ENCODE assay signal across 11 cellular contexts in genomic region chr9:114072181-114073140, GRCh38. TPM values are rescaled to one million over a fixed set of nuclear protein-coding genes. Genes with fewer than 3 reads are reported as not detected.
DNase-seq lines count a peak whose midpoint lies in the region; FAIRE-seq and TF ChIP-seq lines count a peak whose summit lies in the region.
"Had no signal": no experiment of that assay in that cellular context is flagged by ENCODE, and none has a peak within 500 bp of the region (broad histone marks: within the 10 kb centered on the region; RNA-seq: fewer than 3 reads in every experiment).

No MANE protein-coding gene starts in this region.

- H3K4me2 ChIP-seq in H1 (ENCODE audit: insufficient read depth in 1 of 2, low read depth in 2 of 2, low read length in 2 of 2): no peak overlapping the region

- H3K27ac Mint-ChIP-seq in nephron: peak overlapping the region in 2 of 3 experiments; percentile 73 to 90
- H3K27ac Mint-ChIP-seq in endothelial cell (ENCODE audit: unreplicated experiment): no peak overlapping the region

- no peak overlapping the region for H3K56ac ChIP-seq in H1 (replicated peaks; ENCODE audit: insufficient read length, low read depth, low read length)

- no peak overlapping the region for H3K4me3 ChIP-seq in H1 (ENCODE audit: extremely low read depth in 1 of 4, insufficient read depth in 2 of 4, low read depth in 3 of 4, low read length in 4 of 4)
- H3K4me3 ChIP-seq: suprapubic skin had no signal

- H2AFZ ChIP-seq in H1 (ENCODE audit: low read length): no peak overlapping the region

- H3K9me3 Mint-ChIP-seq in nephron (peaks cover 2% of the 10 kb centered on the region), endothelial cell (ENCODE audit: unreplicated experiment) (no peaks in the 10 kb centered on the region)

- TF ChIP-seq RAD21 in H1 (IDR thresholded peaks at IDR 0.05 in 1 of 2, conservative IDR thresholded peaks at IDR 0.05 in 1 of 2; ENCODE audit: low read depth in 2 of 2, low read length in 2 of 2): peak; percentile 63 to 74

- H3K23me2 ChIP-seq in H1 (ENCODE audit: low read depth, low read length): no peaks in the 10 kb centered on the region; the same call in 1 of the 2 replicates

- no peak overlapping the region for H3K9ac ChIP-seq in H1 (replicated peaks in 1 of 4; ENCODE audit: extremely low read depth in 1 of 4, low read depth in 3 of 4, low read length in 3 of 4)

- peaks cover 21% of the 10 kb centered on the region for H3K27me3 Mint-ChIP-seq in nephron (ENCODE audit: low read depth)
- H3K27me3 Mint-ChIP-seq in endothelial cell (ENCODE audit: unreplicated experiment): peaks cover 4% of the 10 kb centered on the region

- TF ChIP-seq EP300 in H1 (IDR thresholded peaks at IDR 0.05; ENCODE audit: borderline replicate concordance in 1 of 2, low read depth in 2 of 2, low read length in 2 of 2): no peak

- H2BK5ac ChIP-seq in H1 (ENCODE audit: low read depth, low read length): no peak overlapping the region

- no peak overlapping the region for H4K91ac ChIP-seq in H1 (replicated peaks; ENCODE audit: insufficient read length, low read length)

- H3K4me1 ChIP-seq in H1 (replicated peaks in 1 of 4; ENCODE audit: control insufficient read depth in 3 of 4, insufficient read depth in 4 of 4, low read length in 3 of 4): no peaks in the 10 kb centered on the region

- H4K20me1 ChIP-seq in H1 (replicated peaks in 1 of 2; ENCODE audit: control insufficient read depth in 1 of 2, insufficient read depth in 2 of 2, low read length in 2 of 2): no peaks in the 10 kb centered on the region

- no peak overlapping the region for H2BK120ac ChIP-seq in H1 (replicated peaks; ENCODE audit: low read depth, low read length)

- no peak overlapping the region for H3K18ac ChIP-seq in H1 (ENCODE audit: extremely low read depth, low read length)

- H4K5ac ChIP-seq in H1 (ENCODE audit: insufficient read length, low read depth, low read length): no peak overlapping the region

- no peak for TF ChIP-seq POLR2A in H1 (IDR thresholded peaks at IDR 0.05; ENCODE audit: control extremely low read depth in 1 of 2, low read depth in 2 of 2, low read length in 2 of 2)

- no peak overlapping the region for H2BK20ac ChIP-seq in H1 (ENCODE audit: low read length)

- 87% methylated on average over 14 of the region's 14 CpGs; no CpG with 5 or more reads in 1 of the 2 experiments for WGBS in H1 (ENCODE audit: extremely low coverage in 1 of 2, insufficient coverage in 1 of 2, insufficient read length in 1 of 2, insufficient replicate concordance in 2 of 2, low coverage in 1 of 2, low lambda C conversion rate in 2 of 2, missing lambda C conversion rate in 1 of 2), 2 experiments

- FAIRE-seq in H1 (lab: Jason Lieb, UNC) (no peak), GM19239 (lab: Jason Lieb, UNC) (no peak)

- no peaks in the 10 kb centered on the region for H3K9me3 ChIP-seq in H1 (ENCODE audit: insufficient read depth in 2 of 2, low read depth in 1 of 2, low read length in 1 of 2)
- H3K9me3 ChIP-seq: suprapubic skin had no signal

- no peak overlapping the region for H2BK15ac ChIP-seq in H1 (ENCODE audit: low read length)

- no peak overlapping the region for H3K23ac ChIP-seq in H1 (ENCODE audit: insufficient read length)

- no peak overlapping the region for H3K27ac ChIP-seq in H1 (ENCODE audit: low read depth, low read length)
- H3K27ac ChIP-seq: suprapubic skin had no signal

- no peak overlapping the region for H3K14ac ChIP-seq in H1 (ENCODE audit: insufficient read length)

- H3K79me2 ChIP-seq in H1 (ENCODE audit: control insufficient read depth in 1 of 2, insufficient read depth in 2 of 2, low read length in 2 of 2): no peaks in the 10 kb centered on the region

- H3K36me3 Mint-ChIP-seq in nephron (ENCODE audit: low read depth): no peaks in the 10 kb centered on the region
- no peaks in the 10 kb centered on the region for H3K36me3 Mint-ChIP-seq in endothelial cell (ENCODE audit: low read depth, unreplicated experiment)

- peaks cover 10% of the 10 kb centered on the region for H3K4me1 Mint-ChIP-seq in nephron
- no peaks in the 10 kb centered on the region for H3K4me1 Mint-ChIP-seq in endothelial cell (ENCODE audit: unreplicated experiment)

- POLR2A ChIA-PET in H1 (lab: Charles Lee; ENCODE audit: partially characterized antibody): no interaction called here

- no peak overlapping the region for H2BK12ac ChIP-seq in H1 (ENCODE audit: low read depth, low read length)

- TF ChIP-seq CTCF in H1 (IDR thresholded peaks at IDR 0.05; ENCODE audit: control extremely low read depth in 1 of 3, insufficient read depth in 1 of 3, low read depth in 1 of 3, low read length in 3 of 3) (peak; percentile 48 to 56 (median 55)), nephron (IDR thresholded peaks at IDR 0.05; ENCODE audit: unreplicated experiment in 3 of 3) (no peak), endothelial cell (IDR thresholded peaks at IDR 0.05; ENCODE audit: unreplicated experiment) (no peak)

- no peak overlapping the region for H2AK5ac ChIP-seq in H1 (ENCODE audit: low read depth, low read length)

- H3K4me3 Mint-ChIP-seq in nephron (no peak overlapping the region), endothelial cell (ENCODE audit: unreplicated experiment) (no peak overlapping the region)

- peak in 11 of 14 donors; percentile 5 to 82 (median 26) for DNase-seq in C1 segment of cervical spinal cord (lab: John Stamatoyannopoulos, UW)
- DNase-seq in NCI-H2029 treated with DMSO at 0.1 percent for 48 hours (lab: John Stamatoyannopoulos, UW): peak; percentile 64
- DNase-seq in H1 (ENCODE audit: low read depth in 1 of 2, low spot score in 2 of 2): no peak
- DNase-seq in endothelial cell (ENCODE audit: low spot score): no peak
- DNase-seq in NK-92 treated with Interleukin-12 subunit alpha and Interleukin-12 subunit beta, amount 100 ng/mL, for 24 hours (lab: John Stamatoyannopoulos, UW): no peak
- no peak for DNase-seq in NCI-H1436 (lab: John Stamatoyannopoulos, UW)
- no peak for DNase-seq in GM19239 (ENCODE audit: insufficient read length, low spot score)
- DNase-seq: effector CD8-positive, alpha-beta T cell; MV-4-11 had no signal

- H3K4ac ChIP-seq in H1 (replicated peaks; ENCODE audit: insufficient read length, low read depth, low read length): no peak overlapping the region

- H3K27me3 ChIP-seq in H1 (replicated peaks in 1 of 4; ENCODE audit: control insufficient read depth in 3 of 4, extremely low read depth in 1 of 4, insufficient read depth in 3 of 4, low read length in 3 of 4): peaks cover 0 to under 1% (median 0%) of the 10 kb centered on the region in 4 experiments; a peak in 2 of 7 replicates

- CTCF ChIA-PET in H1 (lab: Charles Lee; ENCODE audit: partially characterized antibody): interaction anchor here (0.6 to 2.5 kb wide), 15 partner anchors 8 to 355 kb away, joined by 3 to 12 read pairs (median 4); no protein-coding TSS in a partner anchor

- no peaks in the 10 kb centered on the region for H3K79me1 ChIP-seq in H1 (ENCODE audit: low read depth, low read length)

- H3K36me3 ChIP-seq in H1 (ENCODE audit: control insufficient read depth in 2 of 4, insufficient read depth in 4 of 4, low read length in 3 of 4): no peaks in the 10 kb centered on the region
- H3K36me3 ChIP-seq: suprapubic skin had no signal

- no peak overlapping the region for H4K8ac ChIP-seq in H1 (ENCODE audit: extremely low read depth, insufficient read depth, low read length)

RNA-seq across cellular contexts. Expression of gene AMBP, which starts 5.6 kb away (rescaled TPM):
- 3.0 and 3.1 TPM in 2 replicates for total RNA-seq in H1 (2021; fragmentation: NEBNext Ultra II Directional; extraction: Animal tissue kit (Norgen Biotek cat#: 25700))
- 4.0 and 4.9 TPM in 2 replicates for polyA plus RNA-seq in H1 (2011; rRNA removed)
- polyA plus RNA-seq in H1 (2011; cell fraction: cytosol; rRNA removed): 6.0 TPM
- polyA plus RNA-seq in H1 (2011; cell fraction: nucleus; rRNA removed): 6.0 TPM
- polyA plus RNA-seq in H1 (2012, experiment 1 of 2): 3.3 to 5.6 TPM (median 4.6 TPM) in 4 replicates
- 5.3 TPM for polyA plus RNA-seq in H1 (2012, experiment 2 of 2)
- polyA plus RNA-seq in H1 (2013, experiment 1 of 2): 6.0 TPM
- 6.6 TPM for polyA plus RNA-seq in H1 (2013, experiment 2 of 2)
- polyA minus RNA-seq in H1 (2011; rRNA and poly(A)+ RNA removed): 1.9 and 3.4 TPM in 2 replicates
- polyA minus RNA-seq in H1 (2011; cell fraction: cytosol; rRNA and poly(A)+ RNA removed): 2.7 TPM
- 2.3 TPM for polyA minus RNA-seq in H1 (2011; cell fraction: nucleus; rRNA and poly(A)+ RNA removed)
- not detected for total RNA-seq in endothelial cell (ENCODE audit: unreplicated experiment)

RNA-seq across cellular contexts. Expression of gene KIF12, which starts 26.6 kb away (rescaled TPM):
- 3.4 and 3.9 TPM in 2 replicates for total RNA-seq in H1 (2021; fragmentation: NEBNext Ultra II Directional; extraction: Animal tissue kit (Norgen Biotek cat#: 25700))
- polyA plus RNA-seq in H1 (2011; rRNA removed): 2.9 and 5.2 TPM in 2 replicates
- 3.7 TPM for polyA plus RNA-seq in H1 (2011; cell fraction: cytosol; rRNA removed)
- 33.3 TPM for polyA plus RNA-seq in H1 (2011; cell fraction: nucleus; rRNA removed)
- polyA plus RNA-seq in H1 (2012, experiment 1 of 2): 2.9 to 3.5 TPM (median 3.4 TPM) in 4 replicates
- polyA plus RNA-seq in H1 (2012, experiment 2 of 2): 2.0 TPM
- polyA plus RNA-seq in H1 (2013, experiment 1 of 2): 2.1 TPM
- polyA plus RNA-seq in H1 (2013, experiment 2 of 2): 1.1 TPM
- 3.6 and 4.0 TPM in 2 replicates for polyA minus RNA-seq in H1 (2011; rRNA and poly(A)+ RNA removed)
- polyA minus RNA-seq in H1 (2011; cell fraction: cytosol; rRNA and poly(A)+ RNA removed): 1.9 TPM
- polyA minus RNA-seq in H1 (2011; cell fraction: nucleus; rRNA and poly(A)+ RNA removed): 3.6 TPM
- total RNA-seq in endothelial cell (ENCODE audit: unreplicated experiment): 0.26 TPM

Comparison
In these comparisons a context has a peak if more than half of its experiments do, and no peak if none do; other contexts are left out.
1. DNase-seq: peak in C1 segment of cervical spinal cord (11 of 14) and NCI-H2029 treated with DMSO at 0.1 percent for 48 hours (single experiment); none in H1 (0 of 2), endothelial cell (single experiment), NK-92 treated with Interleukin-12 subunit alpha and Interleukin-12 subunit beta, amount 100 ng/mL, for 24 hours (single experiment), NCI-H1436 (single experiment) and GM19239 (single experiment).
2. CTCF ChIP-seq: peak in H1 (3 of 3); none in nephron (0 of 3) and endothelial cell (single experiment).